ENCODE assay signal across 9 cellular contexts in the genomic region with DNA sequence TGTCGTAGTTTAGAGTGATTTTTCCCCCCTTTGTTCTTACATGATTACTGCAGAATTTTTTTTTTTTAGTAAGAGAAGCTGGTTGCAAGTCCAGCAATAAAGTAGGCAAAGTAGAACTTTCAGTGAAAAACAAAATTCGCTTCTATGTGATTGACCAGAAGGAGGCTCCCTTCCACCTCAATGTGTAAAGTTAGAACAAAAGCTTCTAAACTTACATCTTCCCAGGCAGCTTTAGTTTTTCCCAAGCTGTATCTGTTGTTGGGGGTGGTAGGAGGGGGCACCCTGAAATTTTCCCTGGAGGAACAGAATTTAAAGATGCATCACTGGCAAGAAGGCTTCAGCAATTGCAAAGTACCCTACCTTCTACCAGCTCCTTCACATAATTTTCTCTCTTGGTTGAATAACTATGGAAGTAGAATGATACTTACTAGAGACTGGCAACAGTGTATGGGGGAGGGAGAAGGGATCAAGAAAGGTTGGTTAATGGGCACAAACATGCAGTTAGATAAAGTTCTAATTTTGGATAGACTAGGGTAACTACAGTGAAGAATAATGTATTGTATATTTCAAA.
DNase-seq lines count a peak whose midpoint lies in the region; ATAC-seq and TF ChIP-seq lines count a peak whose summit lies in the region.
"Had no signal": no experiment of that assay in that cellular context is flagged by ENCODE, and none has a peak within 500 bp of the region (broad histone marks: within the 10 kb centered on the region; RNA-seq: fewer than 3 reads in every experiment).

No MANE protein-coding gene starts in this region.

- H3K4me1 ChIP-seq in body of pancreas (no peaks in the 10 kb centered on the region), right lobe of liver (no peaks in the 10 kb centered on the region)

- TF ChIP-seq POLR2A in body of pancreas (IDR thresholded peaks at IDR 0.05) (no peak), right lobe of liver (IDR thresholded peaks at IDR 0.05) (no peak)

- no peaks in the 10 kb centered on the region for H3K9me3 ChIP-seq in body of pancreas
- H3K9me3 ChIP-seq in right lobe of liver: no peaks in the 10 kb centered on the region

- intact Hi-C loops in body of pancreas (cut with DNase I): loop anchor here (10.0 kb wide), 1 partner anchor 532 kb away; no protein-coding TSS in a partner anchor
- intact Hi-C loops in right lobe of liver (cut with DNase I): no loop called here

- no peak overlapping the region for H3K27ac ChIP-seq in body of pancreas
- no peak overlapping the region for H3K27ac ChIP-seq in right lobe of liver

- ATAC-seq in body of pancreas: no peak
- peak in 1 of 4 donors; percentile 25 for ATAC-seq in right lobe of liver
- no peak for ATAC-seq in HG02798 (IDR thresholded peaks at IDR 0.05; ENCODE audit: poor library complexity, unreplicated experiment)

- H3K36me3 ChIP-seq in body of pancreas (replicated peaks in 1 of 2; ENCODE audit: insufficient read depth in 1 of 2, low read depth in 2 of 2) (no peaks in the 10 kb centered on the region), right lobe of liver (no peaks in the 10 kb centered on the region)

- DNase-seq in AG10803 (ENCODE audit: low read depth): peak; percentile 63
- peak; percentile 19 for DNase-seq in HFF-Myc (ENCODE audit: extremely low read depth, low read depth)
- no peak for DNase-seq in body of pancreas
- DNase-seq in right lobe of liver: no peak
- DNase-seq in NK-92 (lab: John Stamatoyannopoulos, UW; ENCODE audit: unreplicated experiment): no peak
- no peak for DNase-seq in NCI-H774 (lab: John Stamatoyannopoulos, UW)
- DNase-seq in stimulated activated CD4-positive, alpha-beta T cell treated with anti-CD3 and anti-CD28 coated beads, Interleukin-1b, Interleukin-23, amount 100 ng/mL, for 48 hours: no peak
- DNase-seq: activated B cell treated with CpG ODN at 0.5 μM for 24 hours had no signal

- H3K27me3 ChIP-seq in body of pancreas (no peaks in the 10 kb centered on the region), right lobe of liver (no peaks in the 10 kb centered on the region)

- WGBS in body of pancreas, 2 donors: 4 to 7% methylated on average over 2 of the region's 2 CpGs
- WGBS in right lobe of liver (ENCODE audit: insufficient coverage, low coverage, low lambda C conversion rate, missing lambda C conversion rate): 0% methylated on average over 2 of the region's 2 CpGs

- H3K4me3 ChIP-seq in AG10803 (ENCODE audit: low read length) (no peak overlapping the region), HFF-Myc (replicated peaks; ENCODE audit: low read depth, low read length) (no peak overlapping the region), body of pancreas (no peak overlapping the region), right lobe of liver (no peak overlapping the region)

- TF ChIP-seq CTCF in AG10803 (conservative IDR thresholded peaks at IDR 0.05; ENCODE audit: low read length) (peak; percentile 82), HFF-Myc (IDR thresholded peaks at IDR 0.05; ENCODE audit: low read depth, low read length, missing control alignments) (peak; percentile 48), body of pancreas (IDR thresholded peaks at IDR 0.05) (peak in 4 of 7 experiments; percentile 21 to 39 (median 32)), right lobe of liver (IDR thresholded peaks at IDR 0.05) (peak; percentile 25 to 41 (median 28))

Comparison
In these comparisons a context has a peak if more than half of its experiments do, and no peak if none do; other contexts are left out.
1. DNase-seq: peak in AG10803 (single experiment) and HFF-Myc (single experiment); none in body of pancreas (0 of 4), right lobe of liver (0 of 3), NK-92 (single experiment), NCI-H774 (single experiment) and stimulated activated CD4-positive, alpha-beta T cell treated with anti-CD3 and anti-CD28 coated beads, Interleukin-1b, Interleukin-23, amount 100 ng/mL, for 48 hours (single experiment).
2. CTCF ChIP-seq: peak in every context shown above with its lines; median percentile 82 in AG10803; 48 in HFF-Myc; 32 in body of pancreas; 28 in right lobe of liver.